Comparison of ENCODE assay signal across 1 cellular context in genomic region chr14:99755629-99756603, GRCh38.
TF ChIP-seq lines count a peak whose summit lies in the region.

No MANE protein-coding gene starts in this region.

TF ChIP-seq in SK-N-SH, 30 proteins besides CTCF, POLR2A, EP300 and RAD21 (continued from another document):
- TF ChIP-seq RFX5 (IDR thresholded peaks at IDR 0.05; ENCODE audit: low read length), result no peak
- TF ChIP-seq POLR2AphosphoS5 (IDR thresholded peaks at IDR 0.05; ENCODE audit: low read depth, low read length), result peak; percentile 53; the same call in 1 of the 2 replicates
- TF ChIP-seq EZH2phosphoT487 (IDR thresholded peaks at IDR 0.05; ENCODE audit: borderline replicate concordance, low read depth), result no peak
- peak; percentile 55 for TF ChIP-seq PBX3 (IDR thresholded peaks at IDR 0.05)
- TF ChIP-seq YY1 (IDR thresholded peaks at IDR 0.05; ENCODE audit: low read depth), result no peak
- peak; percentile 78 for TF ChIP-seq TCF12 (IDR thresholded peaks at IDR 0.05)
- TF ChIP-seq CHD2 (IDR thresholded peaks at IDR 0.05; ENCODE audit: low read length, partially characterized antibody), result no peak
- peak; percentile 75; the same call in 1 of the 2 replicates for TF ChIP-seq RXRA (IDR thresholded peaks at IDR 0.05; ENCODE audit: borderline replicate concordance, low read depth)
- no peak for TF ChIP-seq IRF3 (IDR thresholded peaks at IDR 0.05; ENCODE audit: low read depth, low read length)
- TF ChIP-seq NFIC (IDR thresholded peaks at IDR 0.05; ENCODE audit: borderline replicate concordance), result peak; percentile 98
- TF ChIP-seq FOXJ3 (CRISPR knock-in tag; IDR thresholded peaks at IDR 0.05), result no peak
- no peak for TF ChIP-seq GABPA (IDR thresholded peaks at IDR 0.05; ENCODE audit: low read depth)
- TF ChIP-seq TAF1 (IDR thresholded peaks at IDR 0.05; ENCODE audit: borderline replicate concordance, low read depth, low read length), result no peak
- no peak; the same call in 1 of the 2 replicates for TF ChIP-seq MEF2A (IDR thresholded peaks at IDR 0.05; ENCODE audit: borderline replicate concordance, low read depth)
- no peak for TF ChIP-seq NRF1 (IDR thresholded peaks at IDR 0.05; ENCODE audit: low read depth, low read length)
- TF ChIP-seq MXI1 (IDR thresholded peaks at IDR 0.05; ENCODE audit: low read depth, low read length), result no peak
